In the genomic region with DNA sequence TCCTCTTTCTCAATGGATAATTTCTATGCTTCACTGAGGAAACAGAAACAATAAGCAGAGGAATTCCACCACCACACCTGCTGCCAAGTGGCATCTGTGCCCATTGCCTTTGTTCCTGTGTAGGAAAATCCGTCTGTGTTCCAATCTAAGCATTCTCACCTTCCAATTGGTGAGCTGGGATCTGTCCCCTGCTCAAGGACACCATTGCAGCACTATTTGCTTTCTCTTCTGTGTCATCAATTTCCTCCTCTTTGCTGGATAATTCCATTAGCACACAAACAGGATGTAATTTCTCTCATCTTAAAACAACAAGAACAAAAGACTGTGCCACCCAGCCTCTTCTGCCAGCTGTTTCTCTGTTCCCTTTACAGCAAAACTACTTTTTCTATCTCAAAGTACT, we compare ENCODE assay signal across 31 cellular contexts. TPM values are rescaled to one million over a fixed set of nuclear protein-coding genes. Genes with fewer than 3 reads are reported as not detected.
DNase-seq lines count a peak whose midpoint lies in the region; ATAC-seq, FAIRE-seq and TF ChIP-seq lines count a peak whose summit lies in the region.
"Had no signal": no experiment of that assay in that cellular context is flagged by ENCODE, and none has a peak within 500 bp of the region (broad histone marks: within the 10 kb centered on the region; RNA-seq: fewer than 3 reads in every experiment).

No MANE protein-coding gene starts in this region.

- intact Hi-C loops in HepG2 (cut with micrococcal nuclease; ENCODE audit: unreplicated experiment) (no loop called here), sciatic nerve (cut with DNase I) (no loop called here)

- H4K20me1 ChIP-seq in HepG2 (ENCODE audit: insufficient read depth, low read length), result no peaks in the 10 kb centered on the region; the same call in 1 of the 2 replicates

- no peaks in the 10 kb centered on the region for H3K9me3 Mint-ChIP-seq in activated T-cell treated with anti-CD3 and anti-CD28 coated beads, Interleukin-2, amount 50 U/mL, for 24 hours
- H3K9me3 Mint-ChIP-seq in effector memory CD8-positive, alpha-beta T cell, result no peaks in the 10 kb centered on the region
- H3K9me3 Mint-ChIP-seq: activated naive CD8-positive, alpha-beta T cell treated with anti-CD3 and anti-CD28 coated beads for 36 hours; stimulated activated memory B cell treated with anti-CD40 and anti-IgM and Interleukin-4, amounts not matched to agents 10 μg/mL and 1 μg/mL and 100 μg/mL, for 72 hours; T-helper 2 cell treated with Interferon-gamma antibody and Interleukin-4, amounts not matched to agents 5 μg/mL and 100 μg/mL, for 36 hours had no signal

- in situ Hi-C loops in HepG2 (cut with HindIII; ENCODE audit: extremely low pct_ligation_motif_present, low pct_unique_long_range_greater_than_20kb), result no loop called here

- no peak for TF ChIP-seq RAD21 in HepG2 (CRISPR knock-in tag; IDR thresholded peaks at IDR 0.05)

- H3K27ac ChIP-seq in HepG2 (ENCODE audit: extremely low read length, insufficient read depth, low read length), result peak overlapping the region; percentile 79
- H3K27ac ChIP-seq: ascending aorta, parathyroid adenoma, sigmoid colon had no signal

- H3K36me3 Mint-ChIP-seq in activated T-cell treated with anti-CD3 and anti-CD28 coated beads, Interleukin-2, amount 50 U/mL, for 24 hours (ENCODE audit: low read depth), result no peaks in the 10 kb centered on the region
- no peaks in the 10 kb centered on the region for H3K36me3 Mint-ChIP-seq in effector memory CD8-positive, alpha-beta T cell (ENCODE audit: insufficient read depth)
- H3K36me3 Mint-ChIP-seq: activated naive CD8-positive, alpha-beta T cell treated with anti-CD3 and anti-CD28 coated beads for 36 hours; stimulated activated memory B cell treated with anti-CD40 and anti-IgM and Interleukin-4, amounts not matched to agents 10 μg/mL and 1 μg/mL and 100 μg/mL, for 72 hours had no signal

- no peak for TF ChIP-seq CTCF in HepG2 (CRISPR knock-in tag; IDR thresholded peaks at IDR 0.05)

- POLR2A ChIA-PET in HepG2 (lab: Yijun Ruan, JAX), result interaction anchor here (0.8 to 1.6 kb wide), 4 partner anchors 15 to 73 kb away, joined by 3 to 21 read pairs (median 4); partner anchors contain the start of gene SH3D19

- H3K4me1 ChIP-seq in HepG2 (ENCODE audit: insufficient read depth, low read length), result peaks cover 78% of the 10 kb centered on the region
- H3K4me1 ChIP-seq: ascending aorta, parathyroid adenoma had no signal

- peaks cover 0 to 5% of the 10 kb centered on the region in 2 experiments; a peak in 2 of 5 replicates for H3K36me3 ChIP-seq in HepG2 (replicated peaks in 1 of 2; ENCODE audit: control insufficient read depth in 1 of 2, insufficient read depth in 2 of 2, low read length in 2 of 2)
- H3K36me3 ChIP-seq: ascending aorta, sigmoid colon had no signal

- H2AFZ ChIP-seq in HepG2 (ENCODE audit: low read length), result no peak overlapping the region
- H2AFZ ChIP-seq: parathyroid adenoma had no signal

- H3K27ac Mint-ChIP-seq in activated T-cell treated with anti-CD3 and anti-CD28 coated beads, Interleukin-2, amount 50 U/mL, for 24 hours, result no peak overlapping the region
- no peak overlapping the region for H3K27ac Mint-ChIP-seq in effector memory CD8-positive, alpha-beta T cell
- H3K27ac Mint-ChIP-seq: activated naive CD8-positive, alpha-beta T cell treated with anti-CD3 and anti-CD28 coated beads for 36 hours; stimulated activated memory B cell treated with anti-CD40 and anti-IgM and Interleukin-4, amounts not matched to agents 10 μg/mL and 1 μg/mL and 100 μg/mL, for 72 hours; T-helper 2 cell treated with Interferon-gamma antibody and Interleukin-4, amounts not matched to agents 5 μg/mL and 100 μg/mL, for 36 hours had no signal

- no peak overlapping the region for H3K4me3 Mint-ChIP-seq in activated T-cell treated with anti-CD3 and anti-CD28 coated beads, Interleukin-2, amount 50 U/mL, for 24 hours
- H3K4me3 Mint-ChIP-seq in effector memory CD8-positive, alpha-beta T cell, result no peak overlapping the region
- H3K4me3 Mint-ChIP-seq: activated naive CD8-positive, alpha-beta T cell treated with anti-CD3 and anti-CD28 coated beads for 36 hours; stimulated activated memory B cell treated with anti-CD40 and anti-IgM and Interleukin-4, amounts not matched to agents 10 μg/mL and 1 μg/mL and 100 μg/mL, for 72 hours; T-helper 2 cell treated with Interferon-gamma antibody and Interleukin-4, amounts not matched to agents 5 μg/mL and 100 μg/mL, for 36 hours had no signal

- peak; percentile 25 for DNase-seq in COLO668 (lab: John Stamatoyannopoulos, UW; ENCODE audit: unreplicated experiment)
- DNase-seq in DMS153 treated with DMSO at 0.1 percent for 48 hours (lab: John Stamatoyannopoulos, UW; ENCODE audit: unreplicated experiment), result peak; percentile 4
- peak; percentile 66 for DNase-seq in NCI-H748 (lab: John Stamatoyannopoulos, UW; ENCODE audit: unreplicated experiment)
- peak; percentile 91 for DNase-seq in HepG2 (ENCODE audit: low spot score)
- DNase-seq in activated T-cell treated with anti-CD3 and anti-CD28 coated beads, Interleukin-2, amount 50 U/mL, for 24 hours, result no peak
- no peak for DNase-seq in sciatic nerve (ENCODE audit: low spot score)
- DNase-seq in effector memory CD8-positive, alpha-beta T cell, result no peak
- DNase-seq: activated CD4-positive, alpha-beta T cell treated with anti-CD3 and anti-CD28 coated beads for 4 hours; activated effector memory CD4-positive, alpha-beta T cell treated with anti-CD3 and anti-CD28 coated beads, Interleukin-2, amount 50 U/mL, for 16 hours; activated naive CD8-positive, alpha-beta T cell treated with anti-CD3 and anti-CD28 coated beads for 36 hours; central memory CD4-positive, alpha-beta T cell; dorsolateral prefrontal cortex; KBM-7; PC-3; SHP77; sigmoid colon; stimulated activated CD4-positive, alpha-beta T cell treated with anti-CD3 and anti-CD28 coated beads, Interleukin-4, amount 100 ng/mL, for 4 hours; substantia nigra had no signal

- CTCF ChIA-PET in HepG2 (lab: Yijun Ruan, JAX; ENCODE audit: low intra/inter-chr PET ratio, low total read pairs), result no interaction called here

- H3K27me3 Mint-ChIP-seq in activated T-cell treated with anti-CD3 and anti-CD28 coated beads, Interleukin-2, amount 50 U/mL, for 24 hours, result peaks cover 3% of the 10 kb centered on the region
- no peaks in the 10 kb centered on the region for H3K27me3 Mint-ChIP-seq in effector memory CD8-positive, alpha-beta T cell
- H3K27me3 Mint-ChIP-seq: stimulated activated memory B cell treated with anti-CD40 and anti-IgM and Interleukin-4, amounts not matched to agents 10 μg/mL and 1 μg/mL and 100 μg/mL, for 72 hours had no signal

- peak; percentile 44 for FAIRE-seq in HepG2 (lab: Jason Lieb, UNC)
- FAIRE-seq: D721Med, GM12891, islet of Langerhans had no signal

- H3K9me3 ChIP-seq in HepG2 (ENCODE audit: low read length), result no peaks in the 10 kb centered on the region
- H3K9me3 ChIP-seq: ascending aorta, sigmoid colon had no signal

- peak; percentile 47 to 49; a peak in 2 of 4 replicates for TF ChIP-seq POLR2A in HepG2 (IDR thresholded peaks at IDR 0.05; ENCODE audit: insufficient read depth in 1 of 2, low read depth in 2 of 2, low read length in 2 of 2)

- BruUV-seq in HepG2 (replicated peaks; lab: Mats Ljungman, UMichigan), result no TSS peak

- no peaks in the 10 kb centered on the region for H3K27me3 ChIP-seq in HepG2 (ENCODE audit: control insufficient read depth in 1 of 2, insufficient read depth in 2 of 2, low read length in 2 of 2)
- H3K27me3 ChIP-seq: ascending aorta, dorsolateral prefrontal cortex, sigmoid colon had no signal

- H3K4me1 Mint-ChIP-seq in activated T-cell treated with anti-CD3 and anti-CD28 coated beads, Interleukin-2, amount 50 U/mL, for 24 hours (ENCODE audit: low read depth), result no peaks in the 10 kb centered on the region
- H3K4me1 Mint-ChIP-seq in effector memory CD8-positive, alpha-beta T cell (ENCODE audit: low read depth in 2 of 2), result no peaks in the 10 kb centered on the region
- H3K4me1 Mint-ChIP-seq: activated naive CD8-positive, alpha-beta T cell treated with anti-CD3 and anti-CD28 coated beads for 36 hours; stimulated activated memory B cell treated with anti-CD40 and anti-IgM and Interleukin-4, amounts not matched to agents 10 μg/mL and 1 μg/mL and 100 μg/mL, for 72 hours had no signal

- H3K4me3 ChIP-seq in HepG2 (replicated peaks in 1 of 3; ENCODE audit: insufficient read depth in 1 of 3, low read depth in 2 of 3, low read length in 3 of 3), result peak overlapping the region in 1 of 3 experiments; percentile 24; a peak in 1 of 6 replicates
- H3K4me3 ChIP-seq: ascending aorta, dorsolateral prefrontal cortex, lung, sigmoid colon had no signal

- 0% methylated on average over 1 of the region's 1 CpG for WGBS in HepG2 (ENCODE audit: low lambda C conversion rate)

- peak overlapping the region; percentile 61 for H3K4me2 ChIP-seq in HepG2 (ENCODE audit: low read depth, low read length)

- peaks cover 76% of the 10 kb centered on the region for H3K79me2 ChIP-seq in HepG2 (ENCODE audit: insufficient read depth, low read length)
- H3K79me2 ChIP-seq: parathyroid adenoma had no signal

- peak; percentile 56 to 89; a peak in 2 of 4 replicates for TF ChIP-seq EP300 in HepG2 (IDR thresholded peaks at IDR 0.05; ENCODE audit: low read depth in 2 of 2, low read length in 2 of 2)
- TF ChIP-seq EP300 in HepG2 (CRISPR knock-in tag; IDR thresholded peaks at IDR 0.05; ENCODE audit: borderline replicate concordance), result peak; percentile 72

- H3K9ac ChIP-seq in HepG2 (ENCODE audit: insufficient read depth, low read depth, low read length), result peak overlapping the region; percentile 23; the same call in 1 of the 2 replicates
- H3K9ac ChIP-seq: parathyroid adenoma had no signal

- ATAC-seq in HepG2 (peak; percentile 94), sciatic nerve (no peak)
- ATAC-seq in effector memory CD8-positive, alpha-beta T cell (replicated peaks), result no peak
- ATAC-seq: HCT116, PC-3 had no signal

RNA-seq across cellular contexts. Expression of gene PRSS48, which starts 25.0 kb away (rescaled TPM):
- total RNA-seq in HepG2 (2016; rRNA removed; fragmentation: Illumina TruSeq; extraction: Trizol) (not detected in 2 replicates), sciatic nerve (not detected)
- not detected in 2 replicates for total RNA-seq in HepG2 (2016; cell fraction: cytosol; rRNA removed; fragmentation: Illumina TruSeq; extraction: Trizol; ENCODE audit: low read depth)
- not detected in 2 replicates for total RNA-seq in HepG2 (2016; cell fraction: insoluble cytoplasmic fraction; rRNA removed; fragmentation: Illumina TruSeq; extraction: Trizol)
- not detected in 2 replicates for total RNA-seq in HepG2 (2016; cell fraction: membrane; rRNA removed; fragmentation: Illumina TruSeq; extraction: Trizol)
- not detected in 2 replicates for total RNA-seq in HepG2 (2016; cell fraction: nucleus; rRNA removed; fragmentation: Illumina TruSeq; extraction: Trizol)
- not detected in 2 replicates for polyA plus RNA-seq in HepG2 (2011; rRNA removed)
- not detected in 2 replicates for polyA plus RNA-seq in HepG2 (2011; cell fraction: cytosol; rRNA removed)
- polyA plus RNA-seq in HepG2 (2011; cell fraction: nucleus; rRNA removed), result not detected in 2 replicates
- 0.34 TPM in 1 of 2 replicates, not detected in the other for polyA plus RNA-seq in HepG2 (2012)
- polyA plus RNA-seq in HepG2 (2016; cell fraction: cytosol; fragmentation: Illumina TruSeq; extraction: Trizol; ENCODE audit: low read depth), result not detected in 2 replicates
- not detected in 2 replicates for polyA plus RNA-seq in HepG2 (2016; cell fraction: insoluble cytoplasmic fraction; fragmentation: Illumina TruSeq; extraction: Trizol; ENCODE audit: low read depth)
- polyA plus RNA-seq in HepG2 (2016; cell fraction: membrane; fragmentation: Illumina TruSeq; extraction: Trizol; ENCODE audit: low read depth), result not detected in 2 replicates
- not detected in 2 replicates for polyA plus RNA-seq in HepG2 (2016; cell fraction: nucleus; fragmentation: Illumina TruSeq; extraction: Trizol; ENCODE audit: insufficient read depth, low read depth)
- not detected in 2 replicates for polyA minus RNA-seq in HepG2 (2011; rRNA and poly(A)+ RNA removed; ENCODE audit: low replicate concordance)
- polyA minus RNA-seq in HepG2 (2011; cell fraction: cytosol; rRNA and poly(A)+ RNA removed), result not detected in 2 replicates
- polyA minus RNA-seq in HepG2 (2011; cell fraction: nucleus; rRNA and poly(A)+ RNA removed), result not detected in 2 replicates
- total RNA-seq: activated naive CD8-positive, alpha-beta T cell treated with anti-CD3 and anti-CD28 coated beads for 36 hours; ascending aorta; HT-29; lung; MCF 10A; PC-3; sigmoid colon; urinary bladder had no signal
- polyA plus RNA-seq: lung, neural cell, sigmoid colon, urinary bladder had no signal

Comparison
In these comparisons a context has a peak if more than half of its experiments do, and no peak if none do; other contexts are left out.
1. DNase-seq: peak in COLO668 (single experiment), DMS153 treated with DMSO at 0.1 percent for 48 hours (single experiment), NCI-H748 (single experiment) and HepG2 (single experiment); none in activated T-cell treated with anti-CD3 and anti-CD28 coated beads, Interleukin-2, amount 50 U/mL, for 24 hours (single experiment), sciatic nerve (single experiment) and effector memory CD8-positive, alpha-beta T cell (0 of 3).